In the genomic region with DNA sequence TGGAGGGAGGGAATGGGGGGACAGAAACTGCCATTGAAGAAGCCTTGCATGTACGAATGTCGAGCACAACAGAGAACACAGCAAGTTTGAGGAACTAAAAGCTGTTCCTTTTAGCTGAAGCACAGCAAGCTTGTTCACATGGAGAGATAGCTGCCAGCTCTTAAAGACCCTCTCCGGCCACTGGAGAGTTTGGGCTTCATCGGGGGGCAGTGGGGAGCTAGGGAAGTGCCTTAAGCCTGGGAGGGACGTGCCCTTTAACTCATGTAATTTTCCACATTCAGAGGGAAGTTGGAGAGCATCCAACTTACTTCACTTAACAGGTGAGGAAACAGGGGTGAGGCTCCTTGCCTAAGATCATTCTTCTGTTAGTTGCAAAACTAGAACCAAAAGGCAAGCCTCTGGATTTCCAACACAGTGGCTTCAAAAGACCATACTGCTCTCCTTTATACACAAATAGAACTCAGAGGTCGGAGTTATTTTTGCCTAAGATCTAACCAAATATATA, we compare ENCODE assay signal across 14 cellular contexts. TPM values are rescaled to one million over a fixed set of nuclear protein-coding genes. Genes with fewer than 3 reads are reported as not detected.
DNase-seq lines count a peak whose midpoint lies in the region; ATAC-seq, FAIRE-seq and TF ChIP-seq lines count a peak whose summit lies in the region.
"Had no signal": no experiment of that assay in that cellular context is flagged by ENCODE, and none has a peak within 500 bp of the region (broad histone marks: within the 10 kb centered on the region; RNA-seq: fewer than 3 reads in every experiment).

No MANE protein-coding gene starts in this region.

- H3K4me1 ChIP-seq in pancreas (no peaks in the 10 kb centered on the region), heart left ventricle (peaks cover 0 to 30% (median 12%) of the 10 kb centered on the region in 12 donors)

- H3K27ac ChIP-seq in HL-60 (replicated peaks) (peak overlapping the region; percentile 67), pancreas (no peak overlapping the region), heart left ventricle (no peak overlapping the region)
- H3K27ac ChIP-seq: left ventricle myocardium inferior, Peyer's patch had no signal

- DNase-seq in activated CD8-positive, alpha-beta memory T cell treated with anti-CD3 and anti-CD28 coated beads, Interleukin-2, amount 10 ng/mL, durations not matched to agents 7 days and 5 days: no peak
- no peak for DNase-seq in activated CD8-positive, alpha-beta memory T cell treated with anti-CD3 and anti-CD28 coated beads for 24 hours
- DNase-seq in HL-60 (ENCODE audit: low read depth in 1 of 2, low spot score in 1 of 2) (peak; percentile 45 to 74), pancreas (no peak), NCI-H524 treated with DMSO at 0.1 percent for 48 hours (lab: John Stamatoyannopoulos, UW) (no peak), heart left ventricle (no peak)
- DNase-seq in activated naive CD8-positive, alpha-beta T cell treated with anti-CD3 and anti-CD28 coated beads for 36 hours: no peak
- DNase-seq in stimulated activated effector memory CD8-positive, alpha-beta T cell treated with anti-CD3 and anti-CD28 coated beads, Interleukin-12 subunit alpha, Interleukin-12 subunit beta, amount 100 ng/mL, for 72 hours (ENCODE audit: low spot score in 2 of 2): peak in 1 of 2 donors; percentile 47
- DNase-seq: activated CD4-positive, alpha-beta T cell treated with anti-CD3 and anti-CD28 coated beads for 48 hours; left ventricle myocardium inferior; NCI-H446 treated with DMSO at 0.1 percent for 48 hours; Peyer's patch; stimulated activated naive CD8-positive, alpha-beta T cell treated with anti-CD3 and anti-CD28 coated beads, Interleukin-15, Interleukin-2, amounts not matched to agents 100 U/mL and 50 U/mL, for 24 hours had no signal

- H3K4me1 Mint-ChIP-seq in activated CD8-positive, alpha-beta memory T cell treated with anti-CD3 and anti-CD28 coated beads, Interleukin-2, amount 10 ng/mL, durations not matched to agents 7 days and 5 days: peaks cover 65% of the 10 kb centered on the region
- peaks cover 64% of the 10 kb centered on the region for H3K4me1 Mint-ChIP-seq in activated naive CD8-positive, alpha-beta T cell treated with anti-CD3 and anti-CD28 coated beads for 36 hours
- peaks cover 73% of the 10 kb centered on the region for H3K4me1 Mint-ChIP-seq in stimulated activated effector memory CD8-positive, alpha-beta T cell treated with anti-CD3 and anti-CD28 coated beads, Interleukin-12 subunit alpha, Interleukin-12 subunit beta, amount 100 ng/mL, for 72 hours

- no peak overlapping the region for H3K4me3 ChIP-seq in HL-60 (replicated peaks; ENCODE audit: insufficient read depth, low read length)
- no peak overlapping the region for H3K4me3 ChIP-seq in pancreas
- H3K4me3 ChIP-seq in heart left ventricle: no peak overlapping the region
- H3K4me3 ChIP-seq: left ventricle myocardium inferior, Peyer's patch had no signal

- peak overlapping the region; percentile 40 for H3K27ac Mint-ChIP-seq in activated CD8-positive, alpha-beta memory T cell treated with anti-CD3 and anti-CD28 coated beads, Interleukin-2, amount 10 ng/mL, durations not matched to agents 7 days and 5 days
- no peak overlapping the region for H3K27ac Mint-ChIP-seq in activated naive CD8-positive, alpha-beta T cell treated with anti-CD3 and anti-CD28 coated beads for 36 hours
- peak overlapping the region; percentile 15 for H3K27ac Mint-ChIP-seq in stimulated activated effector memory CD8-positive, alpha-beta T cell treated with anti-CD3 and anti-CD28 coated beads, Interleukin-12 subunit alpha, Interleukin-12 subunit beta, amount 100 ng/mL, for 72 hours

- no peak for FAIRE-seq in pancreas (lab: Jason Lieb, UNC)
- FAIRE-seq: D721Med had no signal

- no peak overlapping the region for H3K4me3 Mint-ChIP-seq in activated CD8-positive, alpha-beta memory T cell treated with anti-CD3 and anti-CD28 coated beads, Interleukin-2, amount 10 ng/mL, durations not matched to agents 7 days and 5 days
- peak overlapping the region; percentile 35 for H3K4me3 Mint-ChIP-seq in activated naive CD8-positive, alpha-beta T cell treated with anti-CD3 and anti-CD28 coated beads for 36 hours
- H3K4me3 Mint-ChIP-seq in stimulated activated effector memory CD8-positive, alpha-beta T cell treated with anti-CD3 and anti-CD28 coated beads, Interleukin-12 subunit alpha, Interleukin-12 subunit beta, amount 100 ng/mL, for 72 hours: no peak overlapping the region

- H3K9me3 Mint-ChIP-seq in activated CD8-positive, alpha-beta memory T cell treated with anti-CD3 and anti-CD28 coated beads, Interleukin-2, amount 10 ng/mL, durations not matched to agents 7 days and 5 days (ENCODE audit: low read depth): no peaks in the 10 kb centered on the region
- H3K9me3 Mint-ChIP-seq in activated naive CD8-positive, alpha-beta T cell treated with anti-CD3 and anti-CD28 coated beads for 36 hours: no peaks in the 10 kb centered on the region
- no peaks in the 10 kb centered on the region for H3K9me3 Mint-ChIP-seq in stimulated activated effector memory CD8-positive, alpha-beta T cell treated with anti-CD3 and anti-CD28 coated beads, Interleukin-12 subunit alpha, Interleukin-12 subunit beta, amount 100 ng/mL, for 72 hours

- CTCF ChIA-PET in activated CD8-positive, alpha-beta memory T cell treated with anti-CD3 and anti-CD28 coated beads, Interleukin-2, amount 10 ng/mL, durations not matched to agents 7 days and 5 days (lab: Charles Lee): interaction anchor here (1.4 to 2.3 kb wide), 4 partner anchors 8 to 115 kb away, joined by 3 to 13 read pairs (median 4); no protein-coding TSS in a partner anchor

- no peak for TF ChIP-seq CTCF in HL-60 (IDR thresholded peaks at IDR 0.05; ENCODE audit: insufficient read depth, low read length)
- no peak for TF ChIP-seq CTCF in pancreas (IDR thresholded peaks at IDR 0.05)
- TF ChIP-seq CTCF in heart left ventricle (IDR thresholded peaks at IDR 0.05): no peak

- peaks cover 24% of the 10 kb centered on the region for H3K36me3 Mint-ChIP-seq in activated CD8-positive, alpha-beta memory T cell treated with anti-CD3 and anti-CD28 coated beads, Interleukin-2, amount 10 ng/mL, durations not matched to agents 7 days and 5 days
- peaks cover 24% of the 10 kb centered on the region for H3K36me3 Mint-ChIP-seq in activated naive CD8-positive, alpha-beta T cell treated with anti-CD3 and anti-CD28 coated beads for 36 hours
- H3K36me3 Mint-ChIP-seq in stimulated activated effector memory CD8-positive, alpha-beta T cell treated with anti-CD3 and anti-CD28 coated beads, Interleukin-12 subunit alpha, Interleukin-12 subunit beta, amount 100 ng/mL, for 72 hours: peaks cover 18% of the 10 kb centered on the region

- no peak for ATAC-seq in activated CD8-positive, alpha-beta memory T cell treated with anti-CD3 and anti-CD28 coated beads, Interleukin-2, amount 10 ng/mL, durations not matched to agents 7 days and 5 days
- no peak for ATAC-seq in stimulated activated effector memory CD8-positive, alpha-beta T cell treated with anti-CD3 and anti-CD28 coated beads, Interleukin-12 subunit alpha, Interleukin-12 subunit beta, amount 100 ng/mL, for 72 hours
- no peak for ATAC-seq in pancreas
- no peak for ATAC-seq in heart left ventricle
- ATAC-seq: stimulated activated naive CD8-positive, alpha-beta T cell treated with anti-CD3 and anti-CD28 coated beads, Interleukin-15, Interleukin-2, amounts not matched to agents 100 U/mL and 50 U/mL, for 24 hours had no signal

- H3K27me3 Mint-ChIP-seq in activated CD8-positive, alpha-beta memory T cell treated with anti-CD3 and anti-CD28 coated beads, Interleukin-2, amount 10 ng/mL, durations not matched to agents 7 days and 5 days: no peaks in the 10 kb centered on the region
- H3K27me3 Mint-ChIP-seq in activated naive CD8-positive, alpha-beta T cell treated with anti-CD3 and anti-CD28 coated beads for 36 hours: no peaks in the 10 kb centered on the region

- no peak for TF ChIP-seq POLR2A in heart left ventricle (IDR thresholded peaks at IDR 0.05)

- no peaks in the 10 kb centered on the region for H3K27me3 ChIP-seq in HL-60 (ENCODE audit: insufficient read depth, poor library complexity, severe bottlenecking)
- H3K27me3 ChIP-seq in pancreas: no peaks in the 10 kb centered on the region
- H3K27me3 ChIP-seq in heart left ventricle: peaks cover 0 to 5% (median 0%) of the 10 kb centered on the region in 9 donors
- H3K27me3 ChIP-seq: Peyer's patch had no signal

- intact Hi-C loops in pancreas (cut with DNase I) (no loop called here), heart left ventricle (cut with DNase I) (loop anchor here in 1 of 10 donors (5.0 kb wide), 1 partner anchor 39 kb away; no protein-coding TSS in a partner anchor)

- H3K36me3 ChIP-seq in pancreas (no peaks in the 10 kb centered on the region), heart left ventricle (no peaks in the 10 kb centered on the region)
- H3K36me3 ChIP-seq: left ventricle myocardium inferior, Peyer's patch had no signal

- H3K9me3 ChIP-seq in pancreas (no peaks in the 10 kb centered on the region), heart left ventricle (no peaks in the 10 kb centered on the region)
- H3K9me3 ChIP-seq: left ventricle myocardium inferior, Peyer's patch had no signal

- 61 to 78% methylated on average over 6 of the region's 6 CpGs for WGBS in pancreas, 2 donors
- WGBS in heart left ventricle, 4 donors: 63 to 74% (median 70%) methylated on average over 6 of the region's 6 CpGs

RNA-seq across cellular contexts. Expression of a gene that starts 2.3 kb away (rescaled TPM):
- 100 to 1,000 TPM; 382 to 438 TPM for total RNA-seq in activated CD8-positive, alpha-beta memory T cell treated with anti-CD3 and anti-CD28 coated beads, Interleukin-2, amount 10 ng/mL, durations not matched to agents 7 days and 5 days
- 100 to 1,000 TPM; 324 to 325 TPM for total RNA-seq in activated naive CD8-positive, alpha-beta T cell treated with anti-CD3 and anti-CD28 coated beads for 36 hours
- total RNA-seq in pancreas: 10 to 100 TPM in 4 of 6 donors, 1 to 10 TPM in 2; 7.6 to 17.8 (median 10.2) TPM
- 10 to 100 TPM; 14.4 to 19.6 TPM for polyA plus RNA-seq in pancreas
- 10 to 100 TPM; 27.3 to 62.7 (median 39.1) TPM for total RNA-seq in heart left ventricle
- 10 to 100 TPM; 23.2 TPM for polyA plus RNA-seq in heart left ventricle

Comparison
In these comparisons a context has a peak if more than half of its experiments do, and no peak if none do; other contexts are left out.
1. DNase-seq: peak in HL-60 (2 of 2); none in activated CD8-positive, alpha-beta memory T cell treated with anti-CD3 and anti-CD28 coated beads, Interleukin-2, amount 10 ng/mL, durations not matched to agents 7 days and 5 days (single experiment), activated CD8-positive, alpha-beta memory T cell treated with anti-CD3 and anti-CD28 coated beads for 24 hours (single experiment), activated naive CD8-positive, alpha-beta T cell treated with anti-CD3 and anti-CD28 coated beads for 36 hours (single experiment), pancreas (0 of 6), NCI-H524 treated with DMSO at 0.1 percent for 48 hours (single experiment) and heart left ventricle (0 of 5).
2. RNA of a gene that starts 2.3 kb away (total RNA-seq): 382 to 438 TPM in activated CD8-positive, alpha-beta memory T cell treated with anti-CD3 and anti-CD28 coated beads, Interleukin-2, amount 10 ng/mL, durations not matched to agents 7 days and 5 days and 324 to 325 TPM in activated naive CD8-positive, alpha-beta T cell treated with anti-CD3 and anti-CD28 coated beads for 36 hours; 27.3 to 62.7 TPM in heart left ventricle and 7.6 to 17.8 TPM in pancreas; every median in the first group is over 4 times any median in the second.